In genomic region chr19:2269244-2270156, GRCh38 we compare ENCODE assay signal across 8 cellular contexts. TPM values are rescaled to one million over a fixed set of nuclear protein-coding genes. Genes with fewer than 3 reads are reported as not detected.
DNase-seq lines count a peak whose midpoint lies in the region; ATAC-seq and TF ChIP-seq lines count a peak whose summit lies in the region.

No MANE protein-coding gene starts in this region.

- DNase-seq in GM12864 (ENCODE audit: low read depth) (peak; percentile 79), NCI-H1436 (lab: John Stamatoyannopoulos, UW) (peak; percentile 95), SW480 (ENCODE audit: low spot score) (peak; percentile 90), adrenal gland (peak; percentile 97 to 99 (median 98)), heart right ventricle (peak; percentile 99), posterior vena cava (ENCODE audit: low spot score) (peak; percentile 100), upper lobe of right lung (peak; percentile 99)

- peak overlapping the region; percentile 95 to 100 (median 99) for H3K27ac ChIP-seq in adrenal gland
- peak overlapping the region; percentile 94 to 100 (median 99) for H3K27ac ChIP-seq in heart right ventricle
- peak overlapping the region; percentile 98 for H3K27ac ChIP-seq in upper lobe of right lung

- peak overlapping the region; percentile 95 for H3K4me3 ChIP-seq in GM12864 (ENCODE audit: low read depth, low read length)
- H3K4me3 ChIP-seq in adrenal gland: peak overlapping the region; percentile 72 to 100 (median 86)
- H3K4me3 ChIP-seq in heart right ventricle: peak overlapping the region; percentile 89 to 100 (median 100)
- H3K4me3 ChIP-seq in upper lobe of right lung: peak overlapping the region; percentile 100

- H3K27me3 ChIP-seq in adrenal gland (no peaks in the 10 kb centered on the region), heart right ventricle (no peaks in the 10 kb centered on the region), upper lobe of right lung (no peaks in the 10 kb centered on the region)

- peak; percentile 74 for ATAC-seq in HG02678 (IDR thresholded peaks at IDR 0.05; ENCODE audit: unreplicated experiment)
- ATAC-seq in heart right ventricle: peak; percentile 86 to 93 (median 90)
- ATAC-seq in upper lobe of right lung: peak; percentile 90

- intact Hi-C loops in adrenal gland (cut with DNase I) (loop anchor here (5.0 kb wide), 2 partner anchors 32 to 112 kb away; partner anchors contain the start of genes PLEKHJ1 (in 1 of the 2) and SF3A2 (in 1 of the 2)), heart right ventricle (cut with DNase I) (loop anchor here (1.0 to 10.0 kb wide), 10 partner anchors 32 to 125 kb away; partner anchors contain the start of genes PLEKHJ1 (in 5 of the 10), SF3A2 (in 5 of the 10), AP3D1 (in 2 of the 10) and DOT1L (in 1 of the 10)), posterior vena cava (cut with DNase I) (no loop called here), upper lobe of right lung (cut with DNase I) (loop anchor here (5.0 kb wide), 1 partner anchor 32 kb away; the partner anchor contains the start of genes PLEKHJ1 and SF3A2)

- H3K9me3 ChIP-seq in adrenal gland (replicated peaks in 1 of 3) (no peaks in the 10 kb centered on the region), heart right ventricle (no peaks in the 10 kb centered on the region), upper lobe of right lung (no peaks in the 10 kb centered on the region)

- H3K36me3 ChIP-seq in adrenal gland (replicated peaks in 1 of 2): peaks cover 0 to 24% of the 10 kb centered on the region in 2 donors
- H3K36me3 ChIP-seq in heart right ventricle: peaks cover 0 to 32% (median 14%) of the 10 kb centered on the region in 9 donors
- H3K36me3 ChIP-seq in upper lobe of right lung: peaks cover 25% of the 10 kb centered on the region

- TF ChIP-seq CTCF in GM12864 (IDR thresholded peaks at IDR 0.05; ENCODE audit: low read depth, low read length, missing control alignments): peak; percentile 24
- TF ChIP-seq CTCF in adrenal gland (IDR thresholded peaks at IDR 0.05): peak in 3 of 6 experiments; percentile 28 to 57 (median 43)
- peak in 1 of 9 donors; percentile 17 for TF ChIP-seq CTCF in heart right ventricle (IDR thresholded peaks at IDR 0.05)
- no peak for TF ChIP-seq CTCF in upper lobe of right lung (IDR thresholded peaks at IDR 0.05)

- peak; percentile 100 for TF ChIP-seq POLR2A in adrenal gland (IDR thresholded peaks at IDR 0.05)

- H3K4me1 ChIP-seq in adrenal gland (replicated peaks in 1 of 2) (peaks cover 23 to 51% of the 10 kb centered on the region in 2 donors), heart right ventricle (peaks cover 15 to 78% (median 47%) of the 10 kb centered on the region in 9 donors), upper lobe of right lung (peaks cover 61% of the 10 kb centered on the region)

- WGBS in adrenal gland, 4 donors: 0 to 2% (median 1%) methylated on average over 12 to 103 of the region's 103 CpGs
- WGBS in heart right ventricle, 2 donors: 1% methylated on average over 97 to 103 of the region's 103 CpGs

RNA-seq across cellular contexts. Expression of gene PEAK3, which starts 12.5 kb away (rescaled TPM):
- 1 to 10 TPM in 6 of 8 donors, under 1 TPM in 2; 0.43 to 3.2 (median 1.5) TPM for total RNA-seq in adrenal gland
- polyA plus RNA-seq in adrenal gland: under 1 TPM; 0.05 to 0.56 (median 0.27) TPM
- 1 to 10 TPM in 1 of 10 donors, under 1 TPM in 9; 0.11 to 1.1 (median 0.22) TPM for total RNA-seq in heart right ventricle
- under 1 TPM; 0.13 to 0.22 TPM for polyA plus RNA-seq in heart right ventricle
- total RNA-seq in posterior vena cava: 1 to 10 TPM in 1 of 2 donors, under 1 TPM in 1; 0.90 to 2.0 TPM
- total RNA-seq in upper lobe of right lung: 4.5 TPM

RNA-seq across cellular contexts. Expression of gene JSRP1, which starts 13.3 kb away (rescaled TPM):
- total RNA-seq in adrenal gland (under 1 TPM in 2 of 8 donors, not detected in 6; 0.54 to 0.84 TPM), heart right ventricle (under 1 TPM in 3 of 10 donors, not detected in 7; 0.31 to 0.72 (median 0.45) TPM), posterior vena cava (not detected), upper lobe of right lung (1.1 TPM)
- polyA plus RNA-seq in adrenal gland (1 to 10 TPM in 1 of 3 donors, under 1 TPM in 2; 0.71 to 1.1 (median 0.82) TPM), heart right ventricle (under 1 TPM in 1 of 2 donors, not detected in 1; 0.29 TPM)

RNA-seq across cellular contexts. Expression of gene AMH, which starts 20.4 kb away (rescaled TPM):
- total RNA-seq in adrenal gland (1 to 10 TPM in 2 of 8 donors, under 1 TPM in 3, not detected in 3; 0.36 to 1.5 (median 0.42) TPM), heart right ventricle (under 1 TPM; 0.15 to 0.70 (median 0.41) TPM), posterior vena cava (1 to 10 TPM in 1 of 2 donors, under 1 TPM in 1; 0.46 to 1.1 TPM), upper lobe of right lung (6.1 TPM)
- polyA plus RNA-seq in adrenal gland (1 to 10 TPM in 2 of 3 donors, not detected in 1; 1.8 to 4.6 TPM), heart right ventricle (1 to 10 TPM in 1 of 2 donors, under 1 TPM in 1; 0.30 to 1.0 TPM)

RNA-seq across cellular contexts. Expression of gene SF3A2, which starts 32.9 kb away (rescaled TPM):
- total RNA-seq in adrenal gland (10 to 100 TPM; 17.7 to 64.3 (median 28.2) TPM), heart right ventricle (10 to 100 TPM; 24.6 to 45.2 (median 30.4) TPM), posterior vena cava (10 to 100 TPM; 35.0 to 36.6 TPM), upper lobe of right lung (67.1 TPM)
- polyA plus RNA-seq in adrenal gland (100 to 1,000 TPM in 1 of 3 donors, 10 to 100 TPM in 1, 1 to 10 TPM in 1; 3.9 to 110 (median 52.7) TPM), heart right ventricle (10 to 100 TPM; 25.8 to 47.3 TPM)

RNA-seq across cellular contexts. Expression of gene PLEKHJ1, which starts 33.4 kb away (rescaled TPM):
- 10 to 100 TPM; 58.1 to 85.1 (median 71.7) TPM for total RNA-seq in adrenal gland
- polyA plus RNA-seq in adrenal gland: 10 to 100 TPM; 18.1 to 82.9 (median 69.7) TPM
- total RNA-seq in heart right ventricle: 10 to 100 TPM; 40.0 to 76.5 (median 45.0) TPM
- 100 to 1,000 TPM in 1 of 2 donors, 10 to 100 TPM in 1; 83.6 to 103 TPM for polyA plus RNA-seq in heart right ventricle
- 10 to 100 TPM; 24.3 to 27.6 TPM for total RNA-seq in posterior vena cava
- 54.6 TPM for total RNA-seq in upper lobe of right lung

Comparison
In these comparisons a context has a peak if more than half of its experiments do, and no peak if none do; other contexts are left out.
1. Peak in every context shown above with its lines: DNase-seq, ATAC-seq, H3K4me3 ChIP-seq and H3K27ac ChIP-seq.
2. intact Hi-C loops: an anchor here in adrenal gland (5.0 kb wide), heart right ventricle (1.0 to 10.0 kb wide) and upper lobe of right lung (5.0 kb wide); none called in posterior vena cava.